Comparison of ENCODE assay signal across 23 cellular contexts in genomic region chr2:64718250-64718866, GRCh38.
"Had no signal": no experiment of that assay in that cellular context is flagged by ENCODE, and none has a peak within 500 bp of the region (broad histone marks: within the 10 kb centered on the region; RNA-seq: fewer than 3 reads in every experiment).

No MANE protein-coding gene starts in this region.

- DNase-seq: activated CD4-positive, alpha-beta memory T cell treated with anti-CD3 and anti-CD28 coated beads for 36 hours; activated CD4-positive, alpha-beta T cell treated with anti-CD3 and anti-CD28 coated beads for 48 hours; activated CD8-positive, alpha-beta memory T cell treated with anti-CD3 and anti-CD28 coated beads, Interleukin-2, amount 10 ng/mL, durations not matched to agents 7 days and 5 days; activated gamma-delta T cell treated with Interleukin-2 at 50 U/mL for 16 hours; activated T-cell treated with anti-CD3 and anti-CD28 coated beads for 4 hours; colonic mucosa; gastrocnemius medialis; hippocampal formation; kidney glomerular epithelial cell; left ventricle myocardium superior; mesendoderm; naive B cell; occipital lobe; sigmoid colon; stimulated activated CD4-positive, alpha-beta T cell treated with anti-CD3 and anti-CD28 coated beads, Interleukin-2, amount 100 ng/mL, for 48 hours; stimulated activated CD8-positive, alpha-beta memory T cell treated with anti-CD3 and anti-CD28 coated beads, Interleukin-4, amount 100 ng/mL, for 48 hours; stimulated activated naive CD4-positive, alpha-beta T cell; thyroid gland had no signal

- H3K27ac Mint-ChIP-seq: activated CD4-positive, alpha-beta memory T cell treated with anti-CD3 and anti-CD28 coated beads for 36 hours; activated CD8-positive, alpha-beta memory T cell treated with anti-CD3 and anti-CD28 coated beads, Interleukin-2, amount 10 ng/mL, durations not matched to agents 7 days and 5 days; activated naive CD4-positive, alpha-beta T cell treated with anti-CD3 and anti-CD28 coated beads, Interleukin-2, amount 50 U/mL, for 24 hours; activated T-helper 1 cell treated with anti-CD3 and anti-CD28 coated beads, Interleukin-12 subunit alpha, Interleukin-12 subunit beta, Interleukin-2, Interleukin-4 antibody, amounts not matched to agents 30 ng/mL and 10 ng/mL and 1 ng/mL, durations not matched to agents 14 hours and 24 hours and 36 hours had no signal

- ATAC-seq: activated CD8-positive, alpha-beta memory T cell treated with anti-CD3 and anti-CD28 coated beads, Interleukin-2, amount 10 ng/mL, durations not matched to agents 7 days and 5 days; gastrocnemius medialis; left ventricle myocardium superior had no signal

- H3K4me3 ChIP-seq: colonic mucosa, esophagus muscularis mucosa, gastrocnemius medialis, sigmoid colon, thyroid gland had no signal

- FAIRE-seq: bronchial epithelial cell had no signal

- H3K4me1 ChIP-seq: colonic mucosa, gastrocnemius medialis, sigmoid colon had no signal

- H3K4me3 Mint-ChIP-seq: activated CD4-positive, alpha-beta memory T cell treated with anti-CD3 and anti-CD28 coated beads for 36 hours; activated CD8-positive, alpha-beta memory T cell treated with anti-CD3 and anti-CD28 coated beads, Interleukin-2, amount 10 ng/mL, durations not matched to agents 7 days and 5 days; activated naive CD4-positive, alpha-beta T cell treated with anti-CD3 and anti-CD28 coated beads, Interleukin-2, amount 50 U/mL, for 24 hours; activated T-helper 1 cell treated with anti-CD3 and anti-CD28 coated beads, Interleukin-12 subunit alpha, Interleukin-12 subunit beta, Interleukin-2, Interleukin-4 antibody, amounts not matched to agents 30 ng/mL and 10 ng/mL and 1 ng/mL, durations not matched to agents 14 hours and 24 hours and 36 hours; neural crest cell had no signal

- H3K27me3 Mint-ChIP-seq: activated CD4-positive, alpha-beta memory T cell treated with anti-CD3 and anti-CD28 coated beads for 36 hours; activated CD8-positive, alpha-beta memory T cell treated with anti-CD3 and anti-CD28 coated beads, Interleukin-2, amount 10 ng/mL, durations not matched to agents 7 days and 5 days; activated naive CD4-positive, alpha-beta T cell treated with anti-CD3 and anti-CD28 coated beads, Interleukin-2, amount 50 U/mL, for 24 hours; naive B cell had no signal

- H3K9me3 ChIP-seq: colonic mucosa, esophagus muscularis mucosa, gastrocnemius medialis, sigmoid colon, thyroid gland had no signal

- H3K36me3 ChIP-seq: colonic mucosa, esophagus muscularis mucosa, gastrocnemius medialis, sigmoid colon, thyroid gland had no signal

- H3K9me3 Mint-ChIP-seq: activated CD4-positive, alpha-beta memory T cell treated with anti-CD3 and anti-CD28 coated beads for 36 hours; activated naive CD4-positive, alpha-beta T cell treated with anti-CD3 and anti-CD28 coated beads, Interleukin-2, amount 50 U/mL, for 24 hours; activated T-helper 1 cell treated with anti-CD3 and anti-CD28 coated beads, Interleukin-12 subunit alpha, Interleukin-12 subunit beta, Interleukin-2, Interleukin-4 antibody, amounts not matched to agents 30 ng/mL and 10 ng/mL and 1 ng/mL, durations not matched to agents 14 hours and 24 hours and 36 hours; naive B cell; neural crest cell had no signal

- H3K36me3 Mint-ChIP-seq: activated CD4-positive, alpha-beta memory T cell treated with anti-CD3 and anti-CD28 coated beads for 36 hours; activated CD8-positive, alpha-beta memory T cell treated with anti-CD3 and anti-CD28 coated beads, Interleukin-2, amount 10 ng/mL, durations not matched to agents 7 days and 5 days; activated naive CD4-positive, alpha-beta T cell treated with anti-CD3 and anti-CD28 coated beads, Interleukin-2, amount 50 U/mL, for 24 hours; naive B cell had no signal

- H3K27ac ChIP-seq: colonic mucosa, esophagus muscularis mucosa, gastrocnemius medialis, sigmoid colon, thyroid gland had no signal

- H3K27me3 ChIP-seq: colonic mucosa, esophagus muscularis mucosa, gastrocnemius medialis, sigmoid colon, thyroid gland had no signal
